In genomic region chr7:51046482-51046881, GRCh38 we compare ENCODE assay signal across 2 cellular contexts.
TF ChIP-seq lines count a peak whose summit lies in the region.

No MANE protein-coding gene starts in this region.

TF ChIP-seq in A549, 52 proteins besides CTCF, POLR2A, EP300 and RAD21:
- TF ChIP-seq KDM5A (IDR thresholded peaks at IDR 0.05) (no peak), HOXB5 (CRISPR knock-in tag; IDR thresholded peaks at IDR 0.05) (no peak), FOXS1 (CRISPR knock-in tag; IDR thresholded peaks at IDR 0.05) (no peak), NR3C1 (IDR thresholded peaks at IDR 0.05) (no peak), MYC (IDR thresholded peaks at IDR 0.05; ENCODE audit: borderline replicate concordance, low read length) (no peak), POLR2AphosphoS2 (conservative IDR thresholded peaks at IDR 0.05; ENCODE audit: low read length) (no peak), PBX3 (IDR thresholded peaks at IDR 0.05) (no peak), NPAS2 (CRISPR knock-in tag; IDR thresholded peaks at IDR 0.05; ENCODE audit: borderline replicate concordance) (no peak), BCL3 (IDR thresholded peaks at IDR 0.05) (no peak)

TF ChIP-seq in endothelial cell of umbilical vein, 7 proteins besides CTCF, POLR2A, EP300 and RAD21:
- no peak for TF ChIP-seq FOS (IDR thresholded peaks at IDR 0.05; ENCODE audit: borderline replicate concordance, insufficient read depth, low read length)
- TF ChIP-seq EZH2 (IDR thresholded peaks at IDR 0.05; ENCODE audit: borderline replicate concordance, low read depth, low read length, severe bottlenecking) = no peak
- TF ChIP-seq GATA2 (IDR thresholded peaks at IDR 0.05; ENCODE audit: insufficient read depth, insufficient read length, low read depth, low read length) = no peak
- TF ChIP-seq POLR2AphosphoS5 (IDR thresholded peaks at IDR 0.05; ENCODE audit: insufficient read depth, low read depth, low read length) = no peak
- TF ChIP-seq MYC (IDR thresholded peaks at IDR 0.05; ENCODE audit: low read depth, low read length) = no peak
TF ChIP-seq in endothelial cell of umbilical vein: peak in this region for 0.
